1 cellular context compared by ENCODE assay signal in genomic region chr1:32291145-32291707, GRCh38.
TF ChIP-seq lines count a peak whose summit lies in the region.

No MANE protein-coding gene starts in this region.

TF ChIP-seq in K562, 482 proteins besides CTCF, POLR2A, EP300 and RAD21 (continued from another document and continues in another):
- no peak; the same call in 1 of the 2 replicates for TF ChIP-seq ATF4 (CRISPR knock-in tag; IDR thresholded peaks at IDR 0.05)
- no peak for TF ChIP-seq ERF (CRISPR knock-in tag; IDR thresholded peaks at IDR 0.05)
- TF ChIP-seq HMGXB4 (CRISPR knock-in tag; IDR thresholded peaks at IDR 0.05) = no peak
- TF ChIP-seq PHB (CRISPR knock-in tag; IDR thresholded peaks at IDR 0.05) = no peak
- TF ChIP-seq HDAC3 (IDR thresholded peaks at IDR 0.05; ENCODE audit: borderline replicate concordance, partially characterized antibody) = no peak
- peak; percentile 70 for TF ChIP-seq FOSL1 (tag; conservative IDR thresholded peaks at IDR 0.05)
- no peak for TF ChIP-seq ZNF668 (CRISPR knock-in tag; IDR thresholded peaks at IDR 0.05)
- no peak for TF ChIP-seq ZKSCAN3 (CRISPR knock-in tag; IDR thresholded peaks at IDR 0.05)
- TF ChIP-seq SMARCC2 (IDR thresholded peaks at IDR 0.05; ENCODE audit: low read depth) = no peak
- no peak for TF ChIP-seq CBX5 (IDR thresholded peaks at IDR 0.05; ENCODE audit: borderline replicate concordance, low read depth)
- TF ChIP-seq RFX7 (CRISPR knock-in tag; IDR thresholded peaks at IDR 0.05) = peak; percentile 37; the same call in 1 of the 2 replicates
- TF ChIP-seq ZNF609 (CRISPR knock-in tag; IDR thresholded peaks at IDR 0.05; ENCODE audit: borderline replicate concordance) = no peak
- no peak for TF ChIP-seq ZNF695 (CRISPR knock-in tag; IDR thresholded peaks at IDR 0.05)
- TF ChIP-seq RBM15 (IDR thresholded peaks at IDR 0.05; ENCODE audit: insufficient read depth, low read length) = no peak
- TF ChIP-seq KLF1 (tag; IDR thresholded peaks at IDR 0.05) = no peak
- TF ChIP-seq ZNF717 (CRISPR knock-in tag; IDR thresholded peaks at IDR 0.05) = no peak
- no peak for TF ChIP-seq ELF2 (CRISPR knock-in tag; IDR thresholded peaks at IDR 0.05)
- TF ChIP-seq SMAD1 (IDR thresholded peaks at IDR 0.05; ENCODE audit: low read depth, low read length, partially characterized antibody) = no peak
- no peak for TF ChIP-seq TRIM28 (IDR thresholded peaks at IDR 0.05)
- TF ChIP-seq NRF1 (conservative IDR thresholded peaks at IDR 0.05 in 1 of 2, IDR thresholded peaks at IDR 0.05 in 1 of 2) = no peak
- TF ChIP-seq, protein P1, sequence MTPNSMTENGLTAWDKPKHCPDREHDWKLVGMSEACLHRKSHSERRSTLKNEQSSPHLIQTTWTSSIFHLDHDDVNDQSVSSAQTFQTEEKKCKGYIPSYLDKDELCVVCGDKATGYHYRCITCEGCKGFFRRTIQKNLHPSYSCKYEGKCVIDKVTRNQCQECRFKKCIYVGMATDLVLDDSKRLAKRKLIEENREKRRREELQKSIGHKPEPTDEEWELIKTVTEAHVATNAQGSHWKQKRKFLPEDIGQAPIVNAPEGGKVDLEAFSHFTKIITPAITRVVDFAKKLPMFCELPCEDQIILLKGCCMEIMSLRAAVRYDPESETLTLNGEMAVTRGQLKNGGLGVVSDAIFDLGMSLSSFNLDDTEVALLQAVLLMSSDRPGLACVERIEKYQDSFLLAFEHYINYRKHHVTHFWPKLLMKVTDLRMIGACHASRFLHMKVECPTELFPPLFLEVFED (CRISPR knock-in tag; conservative IDR thresholded peaks at IDR 0.05) = no peak
- no peak for TF ChIP-seq ZBTB1 (CRISPR knock-in tag; IDR thresholded peaks at IDR 0.05; ENCODE audit: borderline replicate concordance, low read depth)
- no peak for TF ChIP-seq EHMT2 (IDR thresholded peaks at IDR 0.05)
- no peak for TF ChIP-seq NFXL1 (CRISPR knock-in tag; IDR thresholded peaks at IDR 0.05)
- TF ChIP-seq, protein P2, sequence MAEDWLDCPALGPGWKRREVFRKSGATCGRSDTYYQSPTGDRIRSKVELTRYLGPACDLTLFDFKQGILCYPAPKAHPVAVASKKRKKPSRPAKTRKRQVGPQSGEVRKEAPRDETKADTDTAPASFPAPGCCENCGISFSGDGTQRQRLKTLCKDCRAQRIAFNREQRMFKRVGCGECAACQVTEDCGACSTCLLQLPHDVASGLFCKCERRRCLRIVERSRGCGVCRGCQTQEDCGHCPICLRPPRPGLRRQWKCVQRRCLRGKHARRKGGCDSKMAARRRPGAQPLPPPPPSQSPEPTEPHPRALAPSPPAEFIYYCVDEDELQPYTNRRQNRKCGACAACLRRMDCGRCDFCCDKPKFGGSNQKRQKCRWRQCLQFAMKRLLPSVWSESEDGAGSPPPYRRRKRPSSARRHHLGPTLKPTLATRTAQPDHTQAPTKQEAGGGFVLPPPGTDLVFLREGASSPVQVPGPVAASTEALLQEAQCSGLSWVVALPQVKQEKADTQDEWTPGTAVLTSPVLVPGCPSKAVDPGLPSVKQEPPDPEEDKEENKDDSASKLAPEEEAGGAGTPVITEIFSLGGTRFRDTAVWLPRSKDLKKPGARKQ (CRISPR knock-in tag; IDR thresholded peaks at IDR 0.05) = no peak
- no peak for TF ChIP-seq GTF2A2 (tag; IDR thresholded peaks at IDR 0.05)
- TF ChIP-seq CHD2 (IDR thresholded peaks at IDR 0.05; ENCODE audit: low read depth, low read length) = no peak
- no peak for TF ChIP-seq NCOA2 (IDR thresholded peaks at IDR 0.05; ENCODE audit: partially characterized antibody in 2 of 2)
- TF ChIP-seq GATAD2B (IDR thresholded peaks at IDR 0.05; ENCODE audit: borderline replicate concordance) = no peak
- TF ChIP-seq CLOCK (CRISPR knock-in tag; IDR thresholded peaks at IDR 0.05; ENCODE audit: borderline replicate concordance) = no peak
- TF ChIP-seq NCOA1 (IDR thresholded peaks at IDR 0.05; ENCODE audit: low read depth) = no peak
- no peak for TF ChIP-seq MITF (IDR thresholded peaks at IDR 0.05)
- TF ChIP-seq, protein P3, sequence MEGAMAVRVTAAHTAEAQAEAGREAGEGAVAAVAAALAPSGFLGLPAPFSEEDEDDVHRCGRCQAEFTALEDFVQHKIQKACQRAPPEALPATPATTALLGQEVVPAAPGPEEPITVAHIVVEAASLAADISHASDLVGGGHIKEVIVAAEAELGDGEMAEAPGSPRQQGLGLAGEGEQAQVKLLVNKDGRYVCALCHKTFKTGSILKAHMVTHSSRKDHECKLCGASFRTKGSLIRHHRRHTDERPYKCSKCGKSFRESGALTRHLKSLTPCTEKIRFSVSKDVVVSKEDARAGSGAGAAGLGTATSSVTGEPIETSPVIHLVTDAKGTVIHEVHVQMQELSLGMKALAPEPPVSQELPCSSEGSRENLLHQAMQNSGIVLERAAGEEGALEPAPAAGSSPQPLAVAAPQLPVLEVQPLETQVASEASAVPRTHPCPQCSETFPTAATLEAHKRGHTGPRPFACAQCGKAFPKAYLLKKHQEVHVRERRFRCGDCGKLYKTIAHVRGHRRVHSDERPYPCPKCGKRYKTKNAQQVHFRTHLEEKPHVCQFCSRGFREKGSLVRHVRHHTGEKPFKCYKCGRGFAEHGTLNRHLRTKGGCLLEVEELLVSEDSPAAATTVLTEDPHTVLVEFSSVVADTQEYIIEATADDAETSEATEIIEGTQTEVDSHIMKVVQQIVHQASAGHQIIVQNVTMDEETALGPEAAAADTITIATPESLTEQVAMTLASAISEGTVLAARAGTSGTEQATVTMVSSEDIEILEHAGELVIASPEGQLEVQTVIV (CRISPR knock-in tag; IDR thresholded peaks at IDR 0.05; ENCODE audit: borderline replicate concordance) = no peak
- TF ChIP-seq TCFL5 (CRISPR knock-in tag; conservative IDR thresholded peaks at IDR 0.05) = no peak
- TF ChIP-seq NUFIP1 (IDR thresholded peaks at IDR 0.05; ENCODE audit: partially characterized antibody) = no peak
- TF ChIP-seq MEIS2 (IDR thresholded peaks at IDR 0.05; ENCODE audit: partially characterized antibody) = no peak
- TF ChIP-seq, protein P4, sequence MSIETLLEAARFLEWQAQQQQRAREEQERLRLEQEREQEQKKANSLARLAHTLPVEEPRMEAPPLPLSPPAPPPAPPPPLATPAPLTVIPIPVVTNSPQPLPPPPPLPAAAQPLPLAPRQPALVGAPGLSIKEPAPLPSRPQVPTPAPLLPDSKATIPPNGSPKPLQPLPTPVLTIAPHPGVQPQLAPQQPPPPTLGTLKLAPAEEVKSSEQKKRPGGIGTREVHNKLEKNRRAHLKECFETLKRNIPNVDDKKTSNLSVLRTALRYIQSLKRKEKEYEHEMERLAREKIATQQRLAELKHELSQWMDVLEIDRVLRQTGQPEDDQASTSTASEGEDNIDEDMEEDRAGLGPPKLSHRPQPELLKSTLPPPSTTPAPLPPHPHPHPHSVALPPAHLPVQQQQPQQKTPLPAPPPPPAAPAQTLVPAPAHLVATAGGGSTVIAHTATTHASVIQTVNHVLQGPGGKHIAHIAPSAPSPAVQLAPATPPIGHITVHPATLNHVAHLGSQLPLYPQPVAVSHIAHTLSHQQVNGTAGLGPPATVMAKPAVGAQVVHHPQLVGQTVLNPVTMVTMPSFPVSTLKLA (conservative IDR thresholded peaks at IDR 0.05) = no peak
- no peak for TF ChIP-seq ETV6 (IDR thresholded peaks at IDR 0.05; ENCODE audit: borderline replicate concordance in 1 of 2, low read depth in 2 of 2, low read length in 1 of 2)
- TF ChIP-seq ETV6 (CRISPR knock-in tag; IDR thresholded peaks at IDR 0.05; ENCODE audit: borderline replicate concordance) = no peak
